17 cellular contexts compared by ENCODE assay signal in the genomic region with DNA sequence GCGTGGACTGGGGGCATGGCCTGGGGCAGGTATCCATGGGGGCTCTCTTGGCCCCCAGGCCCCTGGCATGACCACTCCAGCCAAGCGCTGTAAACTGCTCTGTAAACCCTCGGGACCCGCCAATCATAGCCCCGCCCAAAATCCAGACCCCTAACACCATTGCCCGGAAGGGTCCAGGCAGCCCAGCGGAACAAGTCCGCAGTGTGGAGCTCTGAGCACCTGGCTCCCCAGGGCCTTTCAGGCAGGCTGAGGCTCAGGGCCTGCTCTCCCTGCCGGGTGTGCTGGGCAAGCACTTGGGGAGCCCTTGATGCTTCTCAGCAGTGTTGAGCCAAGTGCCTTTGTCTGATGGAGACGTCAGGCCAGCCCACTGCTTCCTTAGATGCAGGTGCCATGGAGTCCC.
"Had no signal": no experiment of that assay in that cellular context is flagged by ENCODE, and none has a peak within 500 bp of the region (broad histone marks: within the 10 kb centered on the region; RNA-seq: fewer than 3 reads in every experiment).

No MANE protein-coding gene starts in this region.

- DNase-seq: activated CD4-positive, alpha-beta T cell treated with anti-CD3 and anti-CD28 coated beads for 48 hours; activated CD4-positive, CD25-positive, alpha-beta regulatory T cell; activated CD8-positive, alpha-beta T cell treated with anti-CD3 and anti-CD28 coated beads for 36 hours; activated naive CD4-positive, alpha-beta T cell treated with anti-CD3 and anti-CD28 coated beads for 36 hours; activated T-cell treated with anti-CD3 and anti-CD28 coated beads, Interleukin-2, amount 50 U/mL, for 1 hour; body of pancreas; caudate nucleus; effector memory CD8-positive, alpha-beta T cell; islet precursor cell; nucleus accumbens; spleen; stimulated activated naive B cell treated with anti-CD40 and anti-IgM and Interleukin-4, amounts not matched to agents 10 μg/mL and 1 μg/mL and 100 μg/mL, for 72 hours; T-helper 2 cell had no signal

- H3K27me3 ChIP-seq: body of pancreas, hepatocyte had no signal

- H3K79me2 ChIP-seq: hepatocyte had no signal

- H3K4me3 ChIP-seq: body of pancreas, hepatocyte, lung, spleen had no signal

- H3K4me2 ChIP-seq: hepatocyte had no signal

- H2AFZ ChIP-seq: hepatocyte had no signal

- H3K27ac ChIP-seq: body of pancreas, hepatocyte, spleen had no signal

- H3K36me3 ChIP-seq: spleen had no signal

- H3K9me3 ChIP-seq: body of pancreas had no signal

- ATAC-seq: activated CD8-positive, alpha-beta T cell treated with anti-CD3 and anti-CD28 coated beads for 36 hours; body of pancreas; effector memory CD8-positive, alpha-beta T cell; left lobe of liver; natural killer cell treated with Interleukin-12 subunit alpha and Interleukin-12 subunit beta and Interleukin-15 and Interleukin-18, amount 100 ng/mL, for 72 hours; stimulated activated naive B cell treated with anti-CD40 and anti-IgM and Interleukin-4, amounts not matched to agents 10 μg/mL and 1 μg/mL and 100 μg/mL, for 72 hours had no signal
